Comparison of ENCODE assay signal across 1 cellular context in genomic region chr10:131758062-131758941, GRCh38.
TF ChIP-seq lines count a peak whose summit lies in the region.

No MANE protein-coding gene starts in this region.

TF ChIP-seq in GM23338, 12 proteins besides CTCF, POLR2A, EP300 and RAD21 (continued from another document):
- TF ChIP-seq ZNF462 (CRISPR knock-in tag; IDR thresholded peaks at IDR 0.05) (no peak), ZNF331 (CRISPR knock-in tag; IDR thresholded peaks at IDR 0.05; ENCODE audit: low read depth) (no peak), EZH2 (IDR thresholded peaks at IDR 0.05; ENCODE audit: low read depth, unreplicated experiment) (no peak), STAT1 (IDR thresholded peaks at IDR 0.05; ENCODE audit: unreplicated experiment) (no peak), CREB1 (CRISPR knock-in tag; IDR thresholded peaks at IDR 0.05; ENCODE audit: low read depth) (no peak), NANOG (IDR thresholded peaks at IDR 0.05; ENCODE audit: borderline replicate concordance) (no peak), POLR2AphosphoS5 (IDR thresholded peaks at IDR 0.05; ENCODE audit: low read depth) (no peak), EZH2phosphoT487 (IDR thresholded peaks at IDR 0.05; ENCODE audit: unreplicated experiment) (no peak), ETS1 (IDR thresholded peaks at IDR 0.05) (no peak)
